2 cellular contexts compared by ENCODE assay signal in genomic region chr9:137252555-137253506, GRCh38.
TF ChIP-seq lines count a peak whose summit lies in the region.

No MANE protein-coding gene starts in this region.

TF ChIP-seq in HEK293, 187 proteins besides CTCF, POLR2A, EP300 and RAD21:
- TF ChIP-seq GFI1B (tag by site-specific recombination; IDR thresholded peaks at IDR 0.05) (no peak), BCL11A (tag by site-specific recombination; IDR thresholded peaks at IDR 0.05; ENCODE audit: low read depth) (no peak; the same call in 1 of the 2 replicates), KLF9 (tag by site-specific recombination; IDR thresholded peaks at IDR 0.05; ENCODE audit: low read depth) (peak; percentile 49), SCRT2 (tag by site-specific recombination; IDR thresholded peaks at IDR 0.05) (no peak), ZBTB20 (tag by site-specific recombination; IDR thresholded peaks at IDR 0.05) (no peak), ZBTB48 (tag by site-specific recombination; IDR thresholded peaks at IDR 0.05) (peak; percentile 17; the same call in 1 of the 2 replicates), ZNF157 (tag by site-specific recombination; IDR thresholded peaks at IDR 0.05) (no peak), ZNF600 (tag by site-specific recombination; IDR thresholded peaks at IDR 0.05) (no peak), ZNF521 (tag by site-specific recombination; IDR thresholded peaks at IDR 0.05) (no peak), ZNF354C (tag by site-specific recombination; IDR thresholded peaks at IDR 0.05; ENCODE audit: borderline replicate concordance, low read depth) (no peak), ZNF837 (tag by site-specific recombination; IDR thresholded peaks at IDR 0.05) (no peak)

TF ChIP-seq in H1, 55 proteins besides CTCF, POLR2A, EP300 and RAD21:
- no peak for TF ChIP-seq SIRT6 (IDR thresholded peaks at IDR 0.05; ENCODE audit: low read length)
- TF ChIP-seq E2F6 (IDR thresholded peaks at IDR 0.05) = 0 out of 2 replicates have a peak, but pooled peaks have one; percentile 34
